ENCODE assay signal across 2 cellular contexts in genomic region chr5:7805379-7805778, GRCh38.
TF ChIP-seq lines count a peak whose summit lies in the region.

No MANE protein-coding gene starts in this region.

TF ChIP-seq in IMR-90, 13 proteins besides CTCF, POLR2A, EP300 and RAD21:
- TF ChIP-seq, protein P1, sequence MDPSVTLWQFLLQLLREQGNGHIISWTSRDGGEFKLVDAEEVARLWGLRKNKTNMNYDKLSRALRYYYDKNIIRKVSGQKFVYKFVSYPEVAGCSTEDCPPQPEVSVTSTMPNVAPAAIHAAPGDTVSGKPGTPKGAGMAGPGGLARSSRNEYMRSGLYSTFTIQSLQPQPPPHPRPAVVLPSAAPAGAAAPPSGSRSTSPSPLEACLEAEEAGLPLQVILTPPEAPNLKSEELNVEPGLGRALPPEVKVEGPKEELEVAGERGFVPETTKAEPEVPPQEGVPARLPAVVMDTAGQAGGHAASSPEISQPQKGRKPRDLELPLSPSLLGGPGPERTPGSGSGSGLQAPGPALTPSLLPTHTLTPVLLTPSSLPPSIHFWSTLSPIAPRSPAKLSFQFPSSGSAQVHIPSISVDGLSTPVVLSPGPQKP (IDR thresholded peaks at IDR 0.05; ENCODE audit: borderline replicate concordance, low read depth, low read length) = no peak
- TF ChIP-seq MXI1 (IDR thresholded peaks at IDR 0.05; ENCODE audit: borderline replicate concordance, low read depth, low read length) = no peak
- 0 out of 2 replicates have a peak, but pooled peaks have one; percentile 5 for TF ChIP-seq SMC3 (IDR thresholded peaks at IDR 0.05; ENCODE audit: low read depth, low read length)
TF ChIP-seq in IMR-90: peak in this region for 1.

TF ChIP-seq in HepG2, 621 proteins besides CTCF, POLR2A, EP300 and RAD21:
- no peak for TF ChIP-seq LBX2 (CRISPR knock-in tag; IDR thresholded peaks at IDR 0.05; ENCODE audit: borderline replicate concordance)
- TF ChIP-seq POGZ (CRISPR knock-in tag; IDR thresholded peaks at IDR 0.05) = no peak
- peak; percentile 25; the same call in 1 of the 2 replicates for TF ChIP-seq SMC3 (IDR thresholded peaks at IDR 0.05; ENCODE audit: low read length)
- TF ChIP-seq ZNF501 (CRISPR knock-in tag; IDR thresholded peaks at IDR 0.05) = no peak
TF ChIP-seq in HepG2: peak in this region for 1.
